ENCODE assay signal across 8 cellular contexts in the genomic region with DNA sequence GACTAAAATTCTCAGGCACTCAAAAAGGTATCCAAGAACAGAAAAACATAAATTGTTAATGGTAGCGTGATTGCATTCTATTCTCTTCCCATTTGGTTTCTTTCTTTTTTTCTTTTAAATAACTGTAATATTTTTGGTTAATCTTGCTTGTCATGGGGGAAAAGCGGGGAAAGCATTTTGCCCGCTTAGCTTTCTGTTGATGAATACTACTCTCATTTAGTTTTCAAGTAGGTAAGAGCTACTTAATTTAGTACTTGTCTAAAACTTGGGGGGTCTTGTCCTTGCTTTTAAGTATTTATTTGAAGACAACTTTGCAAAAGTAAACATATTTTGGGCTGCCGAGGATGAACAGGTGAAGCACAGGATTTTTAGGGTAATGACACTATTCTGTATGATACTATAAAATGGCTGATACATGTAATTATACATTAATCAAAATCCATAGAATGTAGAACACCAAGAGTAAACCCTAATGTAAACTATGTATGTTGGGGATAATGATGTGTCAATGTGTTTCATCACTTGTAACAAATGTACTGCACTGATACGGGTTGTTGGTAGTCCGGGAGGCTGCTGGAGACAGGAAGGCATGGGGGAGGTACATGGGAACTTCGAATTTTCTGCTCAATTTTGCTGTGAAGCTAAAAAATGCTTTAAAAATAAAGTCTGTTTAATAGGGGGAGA. TPM values are rescaled to one million over a fixed set of nuclear protein-coding genes. Genes with fewer than 3 reads are reported as not detected.
DNase-seq lines count a peak whose midpoint lies in the region; ATAC-seq and TF ChIP-seq lines count a peak whose summit lies in the region.

No MANE protein-coding gene starts in this region.

- H3K9ac ChIP-seq in ES-I3 (ENCODE audit: low read depth, low read length) (peak overlapping the region; percentile 98), parathyroid adenoma (no peak overlapping the region)

- H3K27ac ChIP-seq in Panc1 (ENCODE audit: low read length) (peak overlapping the region; percentile 90), parathyroid adenoma (no peak overlapping the region)

- CTCF ChIA-PET in Panc1 (lab: Charles Lee), result no interaction called here

- DNase-seq in Panc1 (ENCODE audit: low read depth, low spot score), result no peak
- no peak for DNase-seq in endothelial cell (ENCODE audit: low spot score)
- no peak for DNase-seq in central memory CD4-positive, alpha-beta T cell
- no peak for DNase-seq in SKM-1 treated with dmso at 0.1 percent for 144 hours (lab: John Stamatoyannopoulos, UW; ENCODE audit: unreplicated experiment)

- no peaks in the 10 kb centered on the region for H3K9me3 Mint-ChIP-seq in endothelial cell (ENCODE audit: unreplicated experiment)

- no peaks in the 10 kb centered on the region for H3K9me3 ChIP-seq in ES-I3 (ENCODE audit: control insufficient read depth, insufficient read depth, low read length)
- H3K9me3 ChIP-seq in Panc1 (ENCODE audit: control insufficient read depth, insufficient read depth, low read depth, low read length), result no peaks in the 10 kb centered on the region
- H3K9me3 ChIP-seq in parathyroid adenoma (ENCODE audit: control insufficient read depth, low read length), result no peaks in the 10 kb centered on the region

- H3K27me3 Mint-ChIP-seq in endothelial cell (ENCODE audit: unreplicated experiment), result peaks cover 3% of the 10 kb centered on the region

- peaks cover 7% of the 10 kb centered on the region for H3K36me3 Mint-ChIP-seq in endothelial cell (ENCODE audit: low read depth, unreplicated experiment)

- in situ Hi-C loops in Panc1 (cut with HindIII; ENCODE audit: low pct_unique_long_range_greater_than_20kb, low sequenced_read_pairs), result no loop called here

- H3K4me1 ChIP-seq in ES-I3 (ENCODE audit: insufficient read depth, low read length) (peaks cover 8% of the 10 kb centered on the region; the same call in 1 of the 2 replicates), Panc1 (ENCODE audit: control insufficient read depth, insufficient read depth, low read length) (peaks cover 57% of the 10 kb centered on the region), parathyroid adenoma (no peaks in the 10 kb centered on the region)

- peaks cover 25% of the 10 kb centered on the region for H3K4me1 Mint-ChIP-seq in endothelial cell (ENCODE audit: unreplicated experiment)

- H3K4me3 ChIP-seq in Panc1 (ENCODE audit: low read depth in 2 of 2, low read length in 2 of 2) (peak overlapping the region; percentile 66 to 93), parathyroid adenoma (ENCODE audit: low read depth, low read length) (peak overlapping the region; percentile 11)

- TF ChIP-seq CTCF in Panc1 (IDR thresholded peaks at IDR 0.05) (no peak), endothelial cell (IDR thresholded peaks at IDR 0.05; ENCODE audit: unreplicated experiment) (no peak), parathyroid adenoma (IDR thresholded peaks at IDR 0.05) (no peak)

- H3K36me3 ChIP-seq in ES-I3 (ENCODE audit: insufficient read depth, low read length) (no peaks in the 10 kb centered on the region), Panc1 (ENCODE audit: control insufficient read depth, insufficient read depth, low read length) (no peaks in the 10 kb centered on the region), parathyroid adenoma (ENCODE audit: control insufficient read depth, insufficient read depth, low read length) (no peaks in the 10 kb centered on the region)

- H2AFZ ChIP-seq in parathyroid adenoma, result no peak overlapping the region

- peaks cover 14% of the 10 kb centered on the region for H3K79me2 ChIP-seq in parathyroid adenoma

- H3K27me3 ChIP-seq in Panc1 (ENCODE audit: control insufficient read depth, insufficient read depth, low read length), result no peaks in the 10 kb centered on the region
- H3K27me3 ChIP-seq in parathyroid adenoma (ENCODE audit: control insufficient read depth, insufficient read depth, low read length), result no peaks in the 10 kb centered on the region

- POLR2A ChIA-PET in Panc1 (lab: Charles Lee), result no interaction called here

- intact Hi-C loops in Panc1 (cut with micrococcal nuclease; ENCODE audit: unreplicated experiment), result no loop called here

- peak overlapping the region; percentile 84 for H3K4me3 Mint-ChIP-seq in endothelial cell (ENCODE audit: unreplicated experiment)

- peak overlapping the region; percentile 83 for H3K4me2 ChIP-seq in parathyroid adenoma (ENCODE audit: low read length)

- peak overlapping the region; percentile 10 for H3K27ac Mint-ChIP-seq in endothelial cell (ENCODE audit: unreplicated experiment)

- ATAC-seq in Panc1 (no peak), HG02610 (IDR thresholded peaks at IDR 0.05; ENCODE audit: unreplicated experiment) (no peak), GM21529 (IDR thresholded peaks at IDR 0.05; ENCODE audit: unreplicated experiment) (no peak)

- BruUV-seq in Panc1 (replicated peaks; lab: Mats Ljungman, UMichigan), result TSS peak; percentile 69

RNA-seq across cellular contexts. Expression of gene TES, which starts 1.7 kb away (rescaled TPM):
- 99.4 TPM for total RNA-seq in Panc1 (2021; ENCODE audit: unreplicated experiment)
- 84.1 TPM for polyA plus RNA-seq in Panc1 (2012; ENCODE audit: insufficient read length)
- total RNA-seq in endothelial cell (ENCODE audit: unreplicated experiment), result 63.4 TPM
